Comparison of ENCODE assay signal across 19 cellular contexts in genomic region chr16:85662036-85662812, GRCh38. TPM values are rescaled to one million over a fixed set of nuclear protein-coding genes. Genes with fewer than 3 reads are reported as not detected.
DNase-seq lines count a peak whose midpoint lies in the region; ATAC-seq, FAIRE-seq and TF ChIP-seq lines count a peak whose summit lies in the region.
"Had no signal": no experiment of that assay in that cellular context is flagged by ENCODE, and none has a peak within 500 bp of the region (broad histone marks: within the 10 kb centered on the region; RNA-seq: fewer than 3 reads in every experiment).

No MANE protein-coding gene starts in this region.

- no peaks in the 10 kb centered on the region for H3K27me3 ChIP-seq in H7 (ENCODE audit: control insufficient read depth, insufficient read depth, low read length)
- H3K27me3 ChIP-seq: ovary had no signal

- H3K36me3 Mint-ChIP-seq in nephron progenitor cell (ENCODE audit: low read depth): peaks cover 61% of the 10 kb centered on the region

- no peak overlapping the region for H3K4me3 ChIP-seq in H7 (ENCODE audit: insufficient read depth, low read depth, low read length)
- H3K4me3 ChIP-seq: ovary, thoracic aorta had no signal

- H3K36me3 ChIP-seq in H7 (replicated peaks; ENCODE audit: control insufficient read depth, insufficient read depth, low read length): peaks cover 59% of the 10 kb centered on the region
- H3K36me3 ChIP-seq: ovary had no signal

- H3K27me3 Mint-ChIP-seq in nephron progenitor cell (ENCODE audit: low read depth, poor library complexity): no peaks in the 10 kb centered on the region
- H3K27me3 Mint-ChIP-seq: activated CD4-positive, alpha-beta memory T cell treated with anti-CD3 and anti-CD28 coated beads, Interleukin-2, amount 10 ng/mL, durations not matched to agents 7 days and 5 days; IgD-negative memory B cell had no signal

- DNase-seq in 8988T (peak; percentile 31), H7 (peak; percentile 50), ecto neural progenitor cell (ENCODE audit: low spot score) (peak; percentile 90), nephron progenitor cell (peak; percentile 67), D721Med (ENCODE audit: insufficient read length, low spot score) (no peak), DMS79 treated with DMSO at 0.1 percent for 48 hours (lab: John Stamatoyannopoulos, UW) (no peak)
- DNase-seq: activated CD4-positive, alpha-beta memory T cell treated with anti-CD3 and anti-CD28 coated beads, Interleukin-2, amount 10 ng/mL, durations not matched to agents 7 days and 5 days; activated naive CD4-positive, alpha-beta T cell; CD8-positive, alpha-beta T cell; DMS79; NCI-H1694 treated with DMSO at 0.1 percent for 48 hours; NCI-H446 treated with DMSO at 0.1 percent for 48 hours; RPMI8226 had no signal

- TF ChIP-seq CTCF in nephron progenitor cell (IDR thresholded peaks at IDR 0.05) (no peak), D721Med (IDR thresholded peaks at IDR 0.05; ENCODE audit: insufficient read depth, missing control alignments) (no peak)

- ATAC-seq in GM18909 (IDR thresholded peaks at IDR 0.05; ENCODE audit: poor library complexity, unreplicated experiment): no peak
- ATAC-seq: CD8-positive, alpha-beta T cell; stimulated activated effector memory CD8-positive, alpha-beta T cell treated with anti-CD3 and anti-CD28 coated beads, Interleukin-12 subunit alpha, Interleukin-12 subunit beta, amount 100 ng/mL, for 72 hours had no signal

- peak overlapping the region; percentile 58 for H3K27ac Mint-ChIP-seq in nephron progenitor cell
- H3K27ac Mint-ChIP-seq: activated CD4-positive, alpha-beta memory T cell treated with anti-CD3 and anti-CD28 coated beads, Interleukin-2, amount 10 ng/mL, durations not matched to agents 7 days and 5 days; CD8-positive, alpha-beta T cell; IgD-negative memory B cell; stimulated activated effector memory CD8-positive, alpha-beta T cell treated with anti-CD3 and anti-CD28 coated beads, Interleukin-12 subunit alpha, Interleukin-12 subunit beta, amount 100 ng/mL, for 72 hours had no signal

- H3K9me3 Mint-ChIP-seq in nephron progenitor cell: no peaks in the 10 kb centered on the region
- H3K9me3 Mint-ChIP-seq: activated CD4-positive, alpha-beta memory T cell treated with anti-CD3 and anti-CD28 coated beads, Interleukin-2, amount 10 ng/mL, durations not matched to agents 7 days and 5 days; CD8-positive, alpha-beta T cell; IgD-negative memory B cell; stimulated activated effector memory CD8-positive, alpha-beta T cell treated with anti-CD3 and anti-CD28 coated beads, Interleukin-12 subunit alpha, Interleukin-12 subunit beta, amount 100 ng/mL, for 72 hours had no signal

- FAIRE-seq in D721Med (lab: Jason Lieb, UNC): no peak
- FAIRE-seq: endothelial cell of umbilical vein had no signal

- peak overlapping the region; percentile 47 for H3K4me3 Mint-ChIP-seq in nephron progenitor cell
- H3K4me3 Mint-ChIP-seq: activated CD4-positive, alpha-beta memory T cell treated with anti-CD3 and anti-CD28 coated beads, Interleukin-2, amount 10 ng/mL, durations not matched to agents 7 days and 5 days; CD8-positive, alpha-beta T cell; IgD-negative memory B cell; stimulated activated effector memory CD8-positive, alpha-beta T cell treated with anti-CD3 and anti-CD28 coated beads, Interleukin-12 subunit alpha, Interleukin-12 subunit beta, amount 100 ng/mL, for 72 hours had no signal

- peaks cover 24% of the 10 kb centered on the region for H3K4me1 Mint-ChIP-seq in nephron progenitor cell
- H3K4me1 Mint-ChIP-seq: activated CD4-positive, alpha-beta memory T cell treated with anti-CD3 and anti-CD28 coated beads, Interleukin-2, amount 10 ng/mL, durations not matched to agents 7 days and 5 days; stimulated activated effector memory CD8-positive, alpha-beta T cell treated with anti-CD3 and anti-CD28 coated beads, Interleukin-12 subunit alpha, Interleukin-12 subunit beta, amount 100 ng/mL, for 72 hours had no signal

RNA-seq across cellular contexts. Expression of gene GINS2, which starts 26.5 kb away (rescaled TPM):
- total RNA-seq in H7 (2014; rRNA removed; shearing (Covaris generic)): 25.6 and 25.9 TPM in 2 replicates

RNA-seq across cellular contexts. Expression of gene GSE1, which starts 49.1 kb away (rescaled TPM):
- total RNA-seq in H7 (2014; rRNA removed; shearing (Covaris generic)): 52.5 and 73.6 TPM in 2 replicates

Comparison
In these comparisons a context has a peak if more than half of its experiments do, and no peak if none do; other contexts are left out.
1. DNase-seq: peak in 8988T (single experiment), H7 (single experiment), ecto neural progenitor cell (single experiment) and nephron progenitor cell (single experiment); none in D721Med (single experiment) and DMS79 treated with DMSO at 0.1 percent for 48 hours (single experiment).